25 cellular contexts compared by ENCODE assay signal in the genomic region with DNA sequence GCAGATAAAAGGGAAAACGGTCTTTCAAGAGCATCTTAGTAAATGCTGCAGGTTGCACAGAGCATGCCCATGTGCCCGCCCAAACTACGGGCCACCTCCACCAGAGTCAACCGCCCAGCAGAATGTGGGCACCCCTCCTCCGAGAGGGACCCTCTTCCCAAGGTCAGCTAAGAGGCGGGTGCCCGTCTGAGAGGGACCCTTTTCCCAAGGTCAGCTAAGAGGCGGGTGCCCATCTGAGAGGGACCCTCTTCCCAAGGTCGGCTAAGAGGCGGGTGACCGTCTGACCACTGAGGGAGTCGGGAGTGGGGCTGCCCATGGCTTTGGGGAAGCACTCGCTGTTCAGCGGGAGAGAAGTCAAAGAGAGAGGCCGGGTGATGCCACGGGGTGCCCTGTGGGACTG.
"Had no signal": no experiment of that assay in that cellular context is flagged by ENCODE, and none has a peak within 500 bp of the region (broad histone marks: within the 10 kb centered on the region; RNA-seq: fewer than 3 reads in every experiment).

No MANE protein-coding gene starts in this region.

- ATAC-seq: naive thymus-derived CD8-positive, alpha-beta T cell; natural killer cell treated with Interleukin-12 subunit alpha and Interleukin-12 subunit beta and Interleukin-15 and Interleukin-18, amount 100 ng/mL, for 72 hours; pancreas; psoas muscle; right cardiac atrium; stimulated activated naive B cell treated with anti-CD40 and anti-IgM and Interleukin-4, amounts not matched to agents 10 μg/mL and 1 μg/mL and 100 μg/mL, for 72 hours had no signal

- H3K4me1 ChIP-seq: pancreas, psoas muscle, right lobe of liver, stomach, tibial artery, transverse colon, upper lobe of right lung, uterus had no signal

- H3K4me2 ChIP-seq: neural progenitor cell had no signal

- H3K4me3 ChIP-seq: neural progenitor cell, pancreas, psoas muscle, right lobe of liver, sigmoid colon, stomach, thoracic aorta, tibial artery, transverse colon, upper lobe of right lung, uterus had no signal

- FAIRE-seq: pancreas, small intestine had no signal

- H3K27ac ChIP-seq: neural progenitor cell, neutrophil, pancreas, psoas muscle, right lobe of liver, sigmoid colon, stomach, thoracic aorta, tibial artery, transverse colon, upper lobe of right lung, uterus had no signal

- H3K27me3 ChIP-seq: neural progenitor cell, pancreas, right lobe of liver, sigmoid colon, stomach, transverse colon, upper lobe of right lung, uterus had no signal

- H2AFZ ChIP-seq: neural progenitor cell had no signal

- H3K9ac ChIP-seq: neural progenitor cell had no signal

- H3K9me3 ChIP-seq: neutrophil, pancreas, psoas muscle, right lobe of liver, sigmoid colon, stomach, thoracic aorta, tibial artery, transverse colon, upper lobe of right lung, uterus had no signal

- DNase-seq: naive B cell; naive thymus-derived CD8-positive, alpha-beta T cell; nephron progenitor cell; nucleus accumbens; pancreas; psoas muscle; right cardiac atrium; right lobe of liver; sigmoid colon; small intestine; stimulated activated CD4-positive, alpha-beta T cell treated with anti-CD3 and anti-CD28 coated beads, Interleukin-15, amount 100 ng/mL, for 24 hours; stimulated activated CD4-positive, alpha-beta T cell treated with anti-CD3 and anti-CD28 coated beads, Interleukin-2, amount 100 ng/mL, for 24 hours; stimulated activated CD4-positive, alpha-beta T cell treated with anti-CD3 and anti-CD28 coated beads, Interleukin-2, amount 100 ng/mL, for 48 hours; stimulated activated CD4-positive, alpha-beta T cell treated with anti-CD3 and anti-CD28 coated beads, Interleukin-4, amount 100 ng/mL, for 24 hours; stimulated activated naive B cell treated with anti-CD40 and anti-IgM and Interleukin-4, amounts not matched to agents 10 μg/mL and 1 μg/mL and 100 μg/mL, for 72 hours; stimulated activated naive CD4-positive, alpha-beta T cell treated with Interleukin-2 at 50 U/mL for 16 hours; stomach; tibial artery; transverse colon; uterus had no signal

- H3K36me3 ChIP-seq: neural progenitor cell, neutrophil, pancreas, right lobe of liver, sigmoid colon, stomach, thoracic aorta, tibial artery, transverse colon, upper lobe of right lung, uterus had no signal
